14 cellular contexts compared by ENCODE assay signal in genomic region chr16:4472880-4473279, GRCh38. TPM values are rescaled to one million over a fixed set of nuclear protein-coding genes. Genes with fewer than 3 reads are reported as not detected.
A peak's percentile ranks its signal among the peaks of the same experiment; 100 is the strongest.
DNase-seq lines count a peak whose midpoint lies in the region; ATAC-seq and TF ChIP-seq lines count a peak whose summit lies in the region.
"Had no signal": no experiment of that assay in that cellular context is flagged by ENCODE, and none has a peak within 500 bp of the region (broad histone marks: within the 10 kb centered on the region; RNA-seq: fewer than 3 reads in every experiment).

No MANE protein-coding gene starts in this region.

- peak overlapping the region; percentile 80 for H3K4me3 Mint-ChIP-seq in MCF 10A (ENCODE audit: unreplicated experiment)
- H3K4me3 Mint-ChIP-seq in endothelial cell (ENCODE audit: unreplicated experiment) = no peak overlapping the region

- no peak for TF ChIP-seq CTCF in MCF 10A (IDR thresholded peaks at IDR 0.05; ENCODE audit: unreplicated experiment)
- TF ChIP-seq CTCF in breast epithelium (IDR thresholded peaks at IDR 0.05) = no peak
- peak; percentile 15 for TF ChIP-seq CTCF in endothelial cell (IDR thresholded peaks at IDR 0.05; ENCODE audit: unreplicated experiment)
- no peak for TF ChIP-seq CTCF in thyroid gland (IDR thresholded peaks at IDR 0.05)
- no peak for TF ChIP-seq CTCF in dorsolateral prefrontal cortex (IDR thresholded peaks at IDR 0.05 in 54 of 56, conservative IDR thresholded peaks at IDR 0.05 in 2 of 56; ENCODE audit: low read depth in 1 of 56, partially characterized antibody in 56 of 56)

- H3K27ac ChIP-seq in breast epithelium (no peak overlapping the region), thyroid gland (no peak overlapping the region), dorsolateral prefrontal cortex (peak overlapping the region in 4 of 59 donors; percentile 18 to 26 (median 22))
- H3K27ac ChIP-seq: HL-60 had no signal

- no peaks in the 10 kb centered on the region for H3K36me3 ChIP-seq in breast epithelium
- peaks cover 5 to 6% of the 10 kb centered on the region in 2 donors for H3K36me3 ChIP-seq in thyroid gland

- H3K36me3 Mint-ChIP-seq in MCF 10A (ENCODE audit: insufficient read depth, unreplicated experiment) (peaks cover 39% of the 10 kb centered on the region), endothelial cell (ENCODE audit: low read depth, unreplicated experiment) (peaks cover 8% of the 10 kb centered on the region)

- H3K9me3 Mint-ChIP-seq in MCF 10A (ENCODE audit: unreplicated experiment) = no peaks in the 10 kb centered on the region
- H3K9me3 Mint-ChIP-seq in endothelial cell (ENCODE audit: unreplicated experiment) = no peaks in the 10 kb centered on the region

- no peaks in the 10 kb centered on the region for H3K27me3 ChIP-seq in breast epithelium
- no peaks in the 10 kb centered on the region for H3K27me3 ChIP-seq in thyroid gland
- no peaks in the 10 kb centered on the region for H3K27me3 ChIP-seq in dorsolateral prefrontal cortex

- intact Hi-C loops in MCF 10A (cut with micrococcal nuclease) (no loop called here), breast epithelium (cut with DNase I; ENCODE audit: low total_unique reads) (no loop called here), thyroid gland (cut with DNase I) (no loop called here), dorsolateral prefrontal cortex (cut with DNase I) (loop anchor here in 1 of 2 donors (5.0 kb wide), 1 partner anchor 46 kb away; the partner anchor contains the start of gene DNAJA3)

- H3K4me3 ChIP-seq in breast epithelium (no peak overlapping the region), thyroid gland (replicated peaks in 1 of 3) (no peak overlapping the region), dorsolateral prefrontal cortex (no peak overlapping the region)
- H3K4me3 ChIP-seq: mucosa of descending colon had no signal

- BruUV-seq in MCF 10A (replicated peaks; lab: Mats Ljungman, UMichigan) = no TSS peak

- WGBS in thyroid gland, 2 donors = 42 to 48% methylated on average over 4 of the region's 4 CpGs

- H3K4me1 ChIP-seq in breast epithelium (no peaks in the 10 kb centered on the region), thyroid gland (peaks cover 20 to 25% of the 10 kb centered on the region in 2 donors)

- H3K27me3 Mint-ChIP-seq in MCF 10A (ENCODE audit: insufficient read depth, unreplicated experiment) = no peaks in the 10 kb centered on the region
- H3K27me3 Mint-ChIP-seq in endothelial cell (ENCODE audit: unreplicated experiment) = peaks cover 12% of the 10 kb centered on the region

- no peak for DNase-seq in MCF 10A (ENCODE audit: unreplicated experiment)
- no peak for DNase-seq in breast epithelium (ENCODE audit: low spot score in 2 of 2)
- DNase-seq in RPMI8226 = peak; percentile 15
- no peak for DNase-seq in endothelial cell (ENCODE audit: low spot score)
- DNase-seq in thyroid gland = peak; percentile 24 to 43
- no peak for DNase-seq in dorsolateral prefrontal cortex
- DNase-seq in mucosa of gallbladder (ENCODE audit: low spot score) = no peak
- DNase-seq: activated CD4-positive, alpha-beta T cell treated with anti-CD3 and anti-CD28 coated beads for 48 hours; foreskin fibroblast; SK-N-SH; stimulated activated naive CD4-positive, alpha-beta T cell treated with Interleukin-2 at 50 U/mL for 16 hours had no signal

- H3K9me3 ChIP-seq in breast epithelium = no peaks in the 10 kb centered on the region
- H3K9me3 ChIP-seq in thyroid gland = no peaks in the 10 kb centered on the region
- H3K9me3 ChIP-seq: mucosa of descending colon, SK-N-SH had no signal

- no peak overlapping the region for H3K27ac Mint-ChIP-seq in MCF 10A (ENCODE audit: low read depth, unreplicated experiment)
- H3K27ac Mint-ChIP-seq in endothelial cell (ENCODE audit: unreplicated experiment) = no peak overlapping the region

- H3K4me1 Mint-ChIP-seq in MCF 10A (ENCODE audit: insufficient read depth, unreplicated experiment) = peaks cover 2% of the 10 kb centered on the region
- peaks cover 9% of the 10 kb centered on the region for H3K4me1 Mint-ChIP-seq in endothelial cell (ENCODE audit: unreplicated experiment)

- ATAC-seq in HG03095 (IDR thresholded peaks at IDR 0.05; ENCODE audit: unreplicated experiment) = no peak
- ATAC-seq: mucosa of descending colon had no signal

- TF ChIP-seq POLR2A in breast epithelium (IDR thresholded peaks at IDR 0.05) (no peak), thyroid gland (IDR thresholded peaks at IDR 0.05) (no peak)

- POLR2A ChIA-PET in MCF 10A (lab: Yijun Ruan, JAX) = interaction anchor here (6.3 kb wide), 1 partner anchor 27 kb away, joined by 63 read pairs; no protein-coding TSS in a partner anchor

- CTCF ChIA-PET in MCF 10A (lab: Yijun Ruan, JAX) = interaction anchor here (0.6 to 1.6 kb wide), 5 partner anchors 27 to 113 kb away, joined by 4 to 6 read pairs (median 4); no protein-coding TSS in a partner anchor

RNA-seq across cellular contexts. Expression of gene NMRAL1, which starts 1.5 kb away (rescaled TPM):
- total RNA-seq in MCF 10A (2022) (41.2 and 48.6 TPM in 2 replicates), breast epithelium (10 to 100 TPM; 44.5 to 57.7 (median 51.5) TPM), endothelial cell (ENCODE audit: unreplicated experiment) (35.3 TPM), thyroid gland (10 to 100 TPM; 40.0 to 88.8 (median 57.6) TPM), dorsolateral prefrontal cortex (10 to 100 TPM; 28.4 to 78.4 (median 55.8) TPM), mucosa of gallbladder (58.9 TPM)

RNA-seq across cellular contexts. Expression of gene HMOX2, which starts 3.3 kb away (rescaled TPM):
- 60.4 and 65.6 TPM in 2 replicates for total RNA-seq in MCF 10A (2022)
- 10 to 100 TPM; 53.6 to 87.7 (median 65.9) TPM for total RNA-seq in breast epithelium
- 225 TPM for total RNA-seq in endothelial cell (ENCODE audit: unreplicated experiment)
- 10 to 100 TPM; 36.0 to 63.2 (median 50.5) TPM for total RNA-seq in thyroid gland
- total RNA-seq in dorsolateral prefrontal cortex = 100 to 1,000 TPM in 32 of 120 experiments, 10 to 100 TPM in 88; 41.9 to 120 (median 90.5) TPM
- 85.2 TPM for total RNA-seq in mucosa of gallbladder

RNA-seq across cellular contexts. Expression of gene DNAJA3, which starts 47.2 kb away (rescaled TPM):
- total RNA-seq in MCF 10A (2022) (98.1 and 101 TPM in 2 replicates), breast epithelium (10 to 100 TPM; 32.6 to 54.2 (median 45.9) TPM), endothelial cell (ENCODE audit: unreplicated experiment) (32.0 TPM), thyroid gland (10 to 100 TPM; 41.0 to 61.0 (median 51.0) TPM), dorsolateral prefrontal cortex (10 to 100 TPM; 38.3 to 66.6 (median 53.2) TPM), mucosa of gallbladder (41.0 TPM)

RNA-seq across cellular contexts. Expression of gene CORO7, which starts 56.5 kb away (rescaled TPM):
- total RNA-seq in MCF 10A (2022) (20.3 and 24.9 TPM in 2 replicates), breast epithelium (10 to 100 TPM; 19.7 to 25.9 (median 22.7) TPM), endothelial cell (ENCODE audit: unreplicated experiment) (103 TPM), thyroid gland (10 to 100 TPM; 17.9 to 53.7 (median 29.7) TPM), dorsolateral prefrontal cortex (100 to 1,000 TPM in 1 of 120 experiments, 10 to 100 TPM in 119; 38.4 to 111 (median 63.7) TPM), mucosa of gallbladder (58.3 TPM)

Comparison
In these comparisons a context has a peak if more than half of its experiments do, and no peak if none do; other contexts are left out.
1. DNase-seq: peak in RPMI8226 (single experiment) and thyroid gland (2 of 2); none in MCF 10A (single experiment), breast epithelium (0 of 2), endothelial cell (single experiment), dorsolateral prefrontal cortex (0 of 10) and mucosa of gallbladder (single experiment).